In genomic region chr1:42259059-42259738, GRCh38 we compare ENCODE assay signal across 10 cellular contexts.
DNase-seq lines count a peak whose midpoint lies in the region; ATAC-seq and TF ChIP-seq lines count a peak whose summit lies in the region.
"Had no signal": no experiment of that assay in that cellular context is flagged by ENCODE, and none has a peak within 500 bp of the region (broad histone marks: within the 10 kb centered on the region; RNA-seq: fewer than 3 reads in every experiment).

No MANE protein-coding gene starts in this region.

- H3K36me3 ChIP-seq in CD4-positive, CD25-positive, alpha-beta regulatory T cell (ENCODE audit: control insufficient read depth, insufficient read depth, low read length) = peaks cover 13% of the 10 kb centered on the region
- H3K36me3 ChIP-seq in brain microvascular endothelial cell (replicated peaks) (no peaks in the 10 kb centered on the region), mucosa of descending colon (ENCODE audit: low read depth) (no peaks in the 10 kb centered on the region)

- H3K4me1 ChIP-seq in CD4-positive, CD25-positive, alpha-beta regulatory T cell (ENCODE audit: control insufficient read depth, insufficient read depth, low read length, poor library complexity, severe bottlenecking) = no peaks in the 10 kb centered on the region
- peaks cover 4% of the 10 kb centered on the region for H3K4me1 ChIP-seq in mucosa of descending colon (ENCODE audit: low read depth)

- H3K4me1 Mint-ChIP-seq in CD4-positive, CD25-positive, alpha-beta regulatory T cell = peaks cover 33 to 55% (median 45%) of the 10 kb centered on the region in 4 donors
- H3K4me1 Mint-ChIP-seq in osteocyte (ENCODE audit: unreplicated experiment) (peaks cover 6% of the 10 kb centered on the region), Calu3 (ENCODE audit: low read depth, unreplicated experiment) (peaks cover 8% of the 10 kb centered on the region)

- intact Hi-C loops in mucosa of descending colon (cut with DNase I, micrococcal nuclease) (no loop called here), Calu3 (cut with micrococcal nuclease; ENCODE audit: unreplicated experiment) (no loop called here)

- peak overlapping the region; percentile 6 for H3K27ac ChIP-seq in CD4-positive, CD25-positive, alpha-beta regulatory T cell (ENCODE audit: insufficient read depth, low read length, poor library complexity, severe bottlenecking)
- H3K27ac ChIP-seq in brain microvascular endothelial cell = no peak overlapping the region

- H3K4me3 ChIP-seq in CD4-positive, CD25-positive, alpha-beta regulatory T cell (ENCODE audit: low read depth, low read length) = no peak overlapping the region
- H3K4me3 ChIP-seq in brain microvascular endothelial cell (ENCODE audit: low read depth, low read length) (no peak overlapping the region), mucosa of descending colon (no peak overlapping the region)

- DNase-seq in CD4-positive, CD25-positive, alpha-beta regulatory T cell = no peak
- DNase-seq in brain microvascular endothelial cell = peak; percentile 53
- peak in 1 of 3 donors; percentile 12 for DNase-seq in mucosa of descending colon
- no peak for DNase-seq in osteocyte (ENCODE audit: extremely low spot score, unreplicated experiment)
- no peak for DNase-seq in activated CD4-positive, alpha-beta T cell treated with anti-CD3 and anti-CD28 coated beads, Interleukin-2, amount 50 U/mL, for 1 hour
- DNase-seq in mesenteric fat pad (ENCODE audit: low spot score) = no peak
- DNase-seq in Calu3 = no peak
- DNase-seq: GDM1; stimulated activated CD4-positive, alpha-beta T cell treated with anti-CD3 and anti-CD28 coated beads, Interleukin-4, amount 100 ng/mL, for 24 hours had no signal

- H3K27me3 Mint-ChIP-seq in CD4-positive, CD25-positive, alpha-beta regulatory T cell = no peaks in the 10 kb centered on the region
- no peaks in the 10 kb centered on the region for H3K27me3 Mint-ChIP-seq in osteocyte (ENCODE audit: unreplicated experiment)
- H3K27me3 Mint-ChIP-seq in Calu3 (ENCODE audit: unreplicated experiment) = no peaks in the 10 kb centered on the region

- no peak for ATAC-seq in CD4-positive, CD25-positive, alpha-beta regulatory T cell (ENCODE audit: low read depth in 2 of 2)
- ATAC-seq in HG03025 (IDR thresholded peaks at IDR 0.05; ENCODE audit: low FRiP score, unreplicated experiment) (peak; percentile 53), mucosa of descending colon (peak; percentile 48)

- CTCF ChIA-PET in Calu3 (lab: Charles Lee) = no interaction called here

- peak overlapping the region in 1 of 3 donors; percentile 7 for H3K27ac Mint-ChIP-seq in CD4-positive, CD25-positive, alpha-beta regulatory T cell
- H3K27ac Mint-ChIP-seq in osteocyte (ENCODE audit: unreplicated experiment) (no peak overlapping the region), Calu3 (ENCODE audit: unreplicated experiment) (no peak overlapping the region)

- H3K9me3 Mint-ChIP-seq in CD4-positive, CD25-positive, alpha-beta regulatory T cell = peaks cover 0 to 7% (median 0%) of the 10 kb centered on the region in 7 donors
- H3K9me3 Mint-ChIP-seq in osteocyte (ENCODE audit: unreplicated experiment) (no peaks in the 10 kb centered on the region), Calu3 (ENCODE audit: low read depth, unreplicated experiment) (no peaks in the 10 kb centered on the region)

- no TSS peak for BruUV-seq in Calu3 (replicated peaks; lab: Mats Ljungman, UMichigan)

- no peaks in the 10 kb centered on the region for H3K9me3 ChIP-seq in CD4-positive, CD25-positive, alpha-beta regulatory T cell (ENCODE audit: control insufficient read depth in 2 of 2, low read length in 2 of 2)
- no peaks in the 10 kb centered on the region for H3K9me3 ChIP-seq in mucosa of descending colon

- in situ Hi-C loops in brain microvascular endothelial cell (cut with HindIII; ENCODE audit: low pct_ligation_motif_present, low sequenced_read_pairs) = no loop called here

- no peak overlapping the region for H3K4me3 Mint-ChIP-seq in CD4-positive, CD25-positive, alpha-beta regulatory T cell
- H3K4me3 Mint-ChIP-seq in osteocyte (ENCODE audit: unreplicated experiment) = no peak overlapping the region
- H3K4me3 Mint-ChIP-seq in Calu3 (ENCODE audit: low read depth, unreplicated experiment) = no peak overlapping the region

- no peaks in the 10 kb centered on the region for H3K27me3 ChIP-seq in CD4-positive, CD25-positive, alpha-beta regulatory T cell (ENCODE audit: control insufficient read depth, insufficient read depth, low read length)
- no peaks in the 10 kb centered on the region for H3K27me3 ChIP-seq in brain microvascular endothelial cell (replicated peaks)

- peaks cover 47% of the 10 kb centered on the region for H3K36me3 Mint-ChIP-seq in CD4-positive, CD25-positive, alpha-beta regulatory T cell
- peaks cover 14% of the 10 kb centered on the region for H3K36me3 Mint-ChIP-seq in osteocyte (ENCODE audit: unreplicated experiment)
- H3K36me3 Mint-ChIP-seq in Calu3 (ENCODE audit: insufficient read depth, unreplicated experiment) = peaks cover 2% of the 10 kb centered on the region

- TF ChIP-seq CTCF in brain microvascular endothelial cell (IDR thresholded peaks at IDR 0.05; ENCODE audit: low read depth, low read length, missing control alignments) = no peak
- no peak for TF ChIP-seq CTCF in mucosa of descending colon (IDR thresholded peaks at IDR 0.05)
- no peak for TF ChIP-seq CTCF in osteocyte (IDR thresholded peaks at IDR 0.05)
- TF ChIP-seq CTCF in Calu3 (IDR thresholded peaks at IDR 0.05; ENCODE audit: unreplicated experiment) = no peak

Comparison
In these comparisons a context has a peak if more than half of its experiments do, and no peak if none do; other contexts are left out.
1. ATAC-seq: peak in HG03025 (single experiment) and mucosa of descending colon (single experiment); none in CD4-positive, CD25-positive, alpha-beta regulatory T cell (0 of 2).